In genomic region chr6:168442646-168443045, GRCh38 we compare ENCODE assay signal across 1 cellular context.
TF ChIP-seq lines count a peak whose summit lies in the region.

No MANE protein-coding gene starts in this region.

TF ChIP-seq in HepG2, 621 proteins besides CTCF, POLR2A, EP300 and RAD21:
- TF ChIP-seq SOX13 (IDR thresholded peaks at IDR 0.05): no peak
- TF ChIP-seq SOX13 (CRISPR knock-in tag; conservative IDR thresholded peaks at IDR 0.05 in 1 of 2, IDR thresholded peaks at IDR 0.05 in 1 of 2): no peak
